1 cellular context compared by ENCODE assay signal in genomic region chr2:50225021-50225928, GRCh38.
TF ChIP-seq lines count a peak whose summit lies in the region.

No MANE protein-coding gene starts in this region.

TF ChIP-seq in H1, 55 proteins besides CTCF, POLR2A, EP300 and RAD21 (continued from another document):
- peak; percentile 34; the same call in 1 of the 2 replicates for TF ChIP-seq TEAD4 (IDR thresholded peaks at IDR 0.05; ENCODE audit: low read depth, low read length)
